ENCODE assay signal across 17 cellular contexts in the genomic region with DNA sequence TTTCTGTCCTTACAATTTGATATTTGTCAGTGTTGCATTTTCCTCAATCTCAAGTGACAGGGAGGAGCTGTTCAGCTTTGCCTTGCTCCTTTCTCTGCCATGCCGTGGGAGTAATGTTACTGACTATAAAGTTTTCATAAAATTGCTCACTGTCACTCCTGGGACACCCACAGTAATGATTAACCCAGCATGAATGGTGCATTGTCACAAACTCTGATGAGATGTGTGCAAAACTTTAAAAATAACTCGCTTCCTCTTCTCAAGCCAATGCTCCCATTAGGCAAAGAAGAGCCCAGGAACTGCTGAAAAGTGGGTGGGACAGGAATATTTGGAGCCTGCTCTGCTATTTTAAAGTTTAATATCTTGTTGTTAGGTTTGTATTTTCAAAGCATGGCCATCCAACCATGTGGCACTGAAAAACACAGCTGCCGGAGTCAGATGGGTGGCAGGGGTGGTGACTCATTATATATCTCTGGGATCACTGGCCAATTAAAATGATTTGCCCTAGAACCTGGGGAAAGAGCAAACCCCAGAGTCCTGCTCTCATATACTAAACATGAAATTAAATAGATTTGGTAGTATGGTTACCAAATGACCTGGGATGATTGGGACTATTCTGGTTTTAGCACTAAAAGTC.
A peak's percentile ranks its signal among the peaks of the same experiment; 100 is the strongest.
DNase-seq lines count a peak whose midpoint lies in the region; ATAC-seq and TF ChIP-seq lines count a peak whose summit lies in the region.
"Had no signal": no experiment of that assay in that cellular context is flagged by ENCODE, and none has a peak within 500 bp of the region (broad histone marks: within the 10 kb centered on the region; RNA-seq: fewer than 3 reads in every experiment).

No MANE protein-coding gene starts in this region.

- H3K27me3 ChIP-seq in MG63 (no peaks in the 10 kb centered on the region), gastroesophageal sphincter (no peaks in the 10 kb centered on the region)
- H3K27me3 ChIP-seq: brain microvascular endothelial cell, upper lobe of right lung had no signal

- no peak for TF ChIP-seq EP300 in gastroesophageal sphincter (IDR thresholded peaks at IDR 0.05)

- H3K27ac ChIP-seq in gastroesophageal sphincter = no peak overlapping the region
- H3K27ac ChIP-seq: brain microvascular endothelial cell, PC-9, upper lobe of right lung had no signal

- H3K36me3 ChIP-seq in MG63 = no peaks in the 10 kb centered on the region
- H3K36me3 ChIP-seq in gastroesophageal sphincter = no peaks in the 10 kb centered on the region
- H3K36me3 ChIP-seq: brain microvascular endothelial cell, upper lobe of right lung had no signal

- no peak overlapping the region for H3K4me3 ChIP-seq in MG63
- no peak overlapping the region for H3K4me3 ChIP-seq in fibroblast of mammary gland (ENCODE audit: control insufficient read depth, low read depth, low read length)
- H3K4me3 ChIP-seq in gastroesophageal sphincter = no peak overlapping the region
- H3K4me3 ChIP-seq: PC-9, upper lobe of right lung had no signal

- WGBS in gastroesophageal sphincter (ENCODE audit: low coverage in 1 of 2), 2 donors = 52 to 86% methylated on average over 3 of the region's 3 CpGs

- in situ Hi-C loops in ACHN (cut with HindIII; ENCODE audit: low pct_ligation_motif_present, low pct_unique_long_range_greater_than_20kb, low sequenced_read_pairs) = no loop called here

- H3K9me3 ChIP-seq in MG63 = no peaks in the 10 kb centered on the region
- H3K9me3 ChIP-seq in gastroesophageal sphincter = no peaks in the 10 kb centered on the region
- H3K9me3 ChIP-seq: upper lobe of right lung had no signal

- ATAC-seq in gastroesophageal sphincter (no peak), GM21360 (IDR thresholded peaks at IDR 0.05; ENCODE audit: unreplicated experiment) (no peak), SK-N-SH treated with all-trans-retinoic acid at 6 μM for 48 hours (no peak)
- ATAC-seq: HCT116, upper lobe of right lung had no signal

- TF ChIP-seq CTCF in fibroblast of mammary gland (conservative IDR thresholded peaks at IDR 0.05; ENCODE audit: control insufficient read depth, insufficient read depth, low read depth, low read length) (no peak), gastroesophageal sphincter (IDR thresholded peaks at IDR 0.05) (no peak)

- no peak for TF ChIP-seq POLR2A in gastroesophageal sphincter (IDR thresholded peaks at IDR 0.05)

- H3K4me1 ChIP-seq in gastroesophageal sphincter = peaks cover 0 to 9% (median 0%) of the 10 kb centered on the region in 3 donors
- H3K4me1 ChIP-seq: upper lobe of right lung had no signal

- peak; percentile 63 for DNase-seq in COLO668 (lab: John Stamatoyannopoulos, UW; ENCODE audit: unreplicated experiment)
- DNase-seq in MG63 = peak; percentile 15
- DNase-seq in fibroblast of mammary gland (ENCODE audit: low read depth) = peak; percentile 36
- peak; percentile 29 for DNase-seq in pons (ENCODE audit: low spot score)
- DNase-seq in ACHN = no peak
- DNase-seq: activated B cell treated with CpG ODN at 0.5 μM for 24 hours; activated naive CD4-positive, alpha-beta T cell treated with anti-CD3 and anti-CD28 coated beads, Interleukin-2, amount 50 U/mL, for 16 hours; brain microvascular endothelial cell; C1 segment of cervical spinal cord; NCI-H1694 treated with DMSO at 0.1 percent for 48 hours; NCI-H446 treated with DMSO at 0.1 percent for 48 hours; PC-9; upper lobe of right lung had no signal

TF ChIP-seq in SK-N-SH treated with all-trans-retinoic acid at 6 μM for 48 hours, 23 proteins besides CTCF, POLR2A, EP300 and RAD21:
- TF ChIP-seq, protein P1, sequence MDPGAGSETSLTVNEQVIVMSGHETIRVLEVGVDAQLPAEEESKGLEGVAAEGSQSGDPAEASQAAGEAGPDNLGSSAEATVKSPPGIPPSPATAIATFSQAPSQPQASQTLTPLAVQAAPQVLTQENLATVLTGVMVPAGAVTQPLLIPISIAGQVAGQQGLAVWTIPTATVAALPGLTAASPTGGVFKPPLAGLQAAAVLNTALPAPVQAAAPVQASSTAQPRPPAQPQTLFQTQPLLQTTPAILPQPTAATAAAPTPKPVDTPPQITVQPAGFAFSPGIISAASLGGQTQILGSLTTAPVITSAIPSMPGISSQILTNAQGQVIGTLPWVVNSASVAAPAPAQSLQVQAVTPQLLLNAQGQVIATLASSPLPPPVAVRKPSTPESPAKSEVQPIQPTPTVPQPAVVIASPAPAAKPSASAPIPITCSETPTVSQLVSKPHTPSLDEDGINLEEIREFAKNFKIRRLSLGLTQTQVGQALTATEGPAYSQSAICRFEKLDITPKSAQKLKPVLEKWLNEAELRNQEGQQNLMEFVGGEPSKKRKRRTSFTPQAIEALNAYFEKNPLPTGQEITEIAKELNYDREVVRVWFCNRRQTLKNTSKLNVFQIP (CRISPR knock-in tag; IDR thresholded peaks at IDR 0.05; ENCODE audit: borderline replicate concordance, low read depth) = no peak
- no peak for TF ChIP-seq SNAI2 (CRISPR knock-in tag; IDR thresholded peaks at IDR 0.05)
- TF ChIP-seq PPARA (CRISPR knock-in tag; IDR thresholded peaks at IDR 0.05; ENCODE audit: borderline replicate concordance) = no peak
- TF ChIP-seq, protein P2, sequence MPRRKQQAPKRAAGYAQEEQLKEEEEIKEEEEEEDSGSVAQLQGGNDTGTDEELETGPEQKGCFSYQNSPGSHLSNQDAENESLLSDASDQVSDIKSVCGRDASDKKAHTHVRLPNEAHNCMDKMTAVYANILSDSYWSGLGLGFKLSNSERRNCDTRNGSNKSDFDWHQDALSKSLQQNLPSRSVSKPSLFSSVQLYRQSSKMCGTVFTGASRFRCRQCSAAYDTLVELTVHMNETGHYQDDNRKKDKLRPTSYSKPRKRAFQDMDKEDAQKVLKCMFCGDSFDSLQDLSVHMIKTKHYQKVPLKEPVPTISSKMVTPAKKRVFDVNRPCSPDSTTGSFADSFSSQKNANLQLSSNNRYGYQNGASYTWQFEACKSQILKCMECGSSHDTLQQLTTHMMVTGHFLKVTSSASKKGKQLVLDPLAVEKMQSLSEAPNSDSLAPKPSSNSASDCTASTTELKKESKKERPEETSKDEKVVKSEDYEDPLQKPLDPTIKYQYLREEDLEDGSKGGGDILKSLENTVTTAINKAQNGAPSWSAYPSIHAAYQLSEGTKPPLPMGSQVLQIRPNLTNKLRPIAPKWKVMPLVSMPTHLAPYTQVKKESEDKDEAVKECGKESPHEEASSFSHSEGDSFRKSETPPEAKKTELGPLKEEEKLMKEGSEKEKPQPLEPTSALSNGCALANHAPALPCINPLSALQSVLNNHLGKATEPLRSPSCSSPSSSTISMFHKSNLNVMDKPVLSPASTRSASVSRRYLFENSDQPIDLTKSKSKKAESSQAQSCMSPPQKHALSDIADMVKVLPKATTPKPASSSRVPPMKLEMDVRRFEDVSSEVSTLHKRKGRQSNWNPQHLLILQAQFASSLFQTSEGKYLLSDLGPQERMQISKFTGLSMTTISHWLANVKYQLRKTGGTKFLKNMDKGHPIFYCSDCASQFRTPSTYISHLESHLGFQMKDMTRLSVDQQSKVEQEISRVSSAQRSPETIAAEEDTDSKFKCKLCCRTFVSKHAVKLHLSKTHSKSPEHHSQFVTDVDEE (CRISPR knock-in tag; IDR thresholded peaks at IDR 0.05) = no peak
- TF ChIP-seq, protein P3, sequence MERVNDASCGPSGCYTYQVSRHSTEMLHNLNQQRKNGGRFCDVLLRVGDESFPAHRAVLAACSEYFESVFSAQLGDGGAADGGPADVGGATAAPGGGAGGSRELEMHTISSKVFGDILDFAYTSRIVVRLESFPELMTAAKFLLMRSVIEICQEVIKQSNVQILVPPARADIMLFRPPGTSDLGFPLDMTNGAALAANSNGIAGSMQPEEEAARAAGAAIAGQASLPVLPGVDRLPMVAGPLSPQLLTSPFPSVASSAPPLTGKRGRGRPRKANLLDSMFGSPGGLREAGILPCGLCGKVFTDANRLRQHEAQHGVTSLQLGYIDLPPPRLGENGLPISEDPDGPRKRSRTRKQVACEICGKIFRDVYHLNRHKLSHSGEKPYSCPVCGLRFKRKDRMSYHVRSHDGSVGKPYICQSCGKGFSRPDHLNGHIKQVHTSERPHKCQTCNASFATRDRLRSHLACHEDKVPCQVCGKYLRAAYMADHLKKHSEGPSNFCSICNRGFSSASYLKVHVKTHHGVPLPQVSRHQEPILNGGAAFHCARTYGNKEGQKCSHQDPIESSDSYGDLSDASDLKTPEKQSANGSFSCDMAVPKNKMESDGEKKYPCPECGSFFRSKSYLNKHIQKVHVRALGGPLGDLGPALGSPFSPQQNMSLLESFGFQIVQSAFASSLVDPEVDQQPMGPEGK (CRISPR knock-in tag; IDR thresholded peaks at IDR 0.05; ENCODE audit: borderline replicate concordance) = no peak
- TF ChIP-seq GLIS3 (CRISPR knock-in tag; IDR thresholded peaks at IDR 0.05) = no peak
- TF ChIP-seq, protein P4, sequence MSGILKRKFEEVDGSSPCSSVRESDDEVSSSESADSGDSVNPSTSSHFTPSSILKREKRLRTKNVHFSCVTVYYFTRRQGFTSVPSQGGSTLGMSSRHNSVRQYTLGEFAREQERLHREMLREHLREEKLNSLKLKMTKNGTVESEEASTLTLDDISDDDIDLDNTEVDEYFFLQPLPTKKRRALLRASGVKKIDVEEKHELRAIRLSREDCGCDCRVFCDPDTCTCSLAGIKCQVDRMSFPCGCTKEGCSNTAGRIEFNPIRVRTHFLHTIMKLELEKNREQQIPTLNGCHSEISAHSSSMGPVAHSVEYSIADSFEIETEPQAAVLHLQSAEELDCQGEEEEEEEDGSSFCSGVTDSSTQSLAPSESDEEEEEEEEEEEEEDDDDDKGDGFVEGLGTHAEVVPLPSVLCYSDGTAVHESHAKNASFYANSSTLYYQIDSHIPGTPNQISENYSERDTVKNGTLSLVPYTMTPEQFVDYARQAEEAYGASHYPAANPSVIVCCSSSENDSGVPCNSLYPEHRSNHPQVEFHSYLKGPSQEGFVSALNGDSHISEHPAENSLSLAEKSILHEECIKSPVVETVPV (CRISPR knock-in tag; IDR thresholded peaks at IDR 0.05) = no peak
- TF ChIP-seq ARNTL (CRISPR knock-in tag; IDR thresholded peaks at IDR 0.05; ENCODE audit: borderline replicate concordance, low read depth) = no peak
- TF ChIP-seq TOX (CRISPR knock-in tag; IDR thresholded peaks at IDR 0.05; ENCODE audit: borderline replicate concordance) = no peak
- no peak for TF ChIP-seq ZC3H10 (CRISPR knock-in tag; IDR thresholded peaks at IDR 0.05)
- no peak for TF ChIP-seq ZFP3 (CRISPR knock-in tag; IDR thresholded peaks at IDR 0.05)
